ENCODE assay signal across 8 cellular contexts in the genomic region with DNA sequence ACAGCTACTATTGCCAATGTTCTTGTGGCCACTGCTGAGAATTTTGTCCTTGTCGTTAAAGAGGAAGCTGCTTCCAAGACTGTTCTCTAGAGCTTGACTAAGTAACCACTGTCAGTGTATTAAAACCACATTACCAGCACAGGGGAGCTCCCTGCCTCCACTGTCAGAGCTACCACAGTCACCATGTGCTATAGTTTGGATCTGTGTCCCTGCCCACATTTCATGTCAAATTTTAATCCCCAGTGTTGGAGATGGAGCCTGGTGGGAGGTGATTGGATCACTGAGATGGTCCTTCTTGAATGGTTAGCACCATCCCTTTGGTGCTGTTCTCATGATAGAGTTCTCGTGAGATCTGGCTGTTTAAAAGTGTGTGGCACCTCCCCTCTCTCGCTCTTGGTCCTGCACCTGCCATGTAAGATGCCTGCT. TPM values are rescaled to one million over a fixed set of nuclear protein-coding genes. Genes with fewer than 3 reads are reported as not detected.
A peak's percentile ranks its signal among the peaks of the same experiment; 100 is the strongest.
DNase-seq lines count a peak whose midpoint lies in the region; ATAC-seq and TF ChIP-seq lines count a peak whose summit lies in the region.

No MANE protein-coding gene starts in this region.

- no peaks in the 10 kb centered on the region for H3K4me1 ChIP-seq in ascending aorta

- H3K4me3 Mint-ChIP-seq in activated CD8-positive, alpha-beta T cell treated with anti-CD3 and anti-CD28 coated beads, Interleukin-2, amount 10 ng/mL, durations not matched to agents 7 days and 5 days = no peak overlapping the region
- H3K4me3 Mint-ChIP-seq in stimulated activated naive B cell treated with anti-CD40 and anti-IgM and Interleukin-4, amounts not matched to agents 10 μg/mL and 1 μg/mL and 100 μg/mL, for 72 hours = peak overlapping the region; percentile 2 to 11

- H3K36me3 ChIP-seq in ascending aorta = no peaks in the 10 kb centered on the region

- no peak overlapping the region for H3K4me3 ChIP-seq in ascending aorta

- intact Hi-C loops in ascending aorta (cut with DNase I) = no loop called here

- no peaks in the 10 kb centered on the region for H3K27me3 Mint-ChIP-seq in activated CD8-positive, alpha-beta T cell treated with anti-CD3 and anti-CD28 coated beads, Interleukin-2, amount 10 ng/mL, durations not matched to agents 7 days and 5 days (ENCODE audit: low read depth)
- no peaks in the 10 kb centered on the region for H3K27me3 Mint-ChIP-seq in stimulated activated naive B cell treated with anti-CD40 and anti-IgM and Interleukin-4, amounts not matched to agents 10 μg/mL and 1 μg/mL and 100 μg/mL, for 72 hours

- POLR2A ChIA-PET in activated CD8-positive, alpha-beta T cell treated with anti-CD3 and anti-CD28 coated beads, Interleukin-2, amount 10 ng/mL, durations not matched to agents 7 days and 5 days (lab: Charles Lee) = interaction anchor here (0.9 to 4.9 kb wide), 3 partner anchors 8 to 48 kb away, joined by 3 to 38 read pairs (median 4); a partner anchor contains a TSS

- peaks cover 6 to 18% of the 10 kb centered on the region in 2 donors for H3K9me3 ChIP-seq in ascending aorta

- H3K4me1 Mint-ChIP-seq in activated CD8-positive, alpha-beta T cell treated with anti-CD3 and anti-CD28 coated beads, Interleukin-2, amount 10 ng/mL, durations not matched to agents 7 days and 5 days (ENCODE audit: low read depth) = peaks cover 51% of the 10 kb centered on the region
- peaks cover 25 to 35% of the 10 kb centered on the region in 2 donors for H3K4me1 Mint-ChIP-seq in stimulated activated naive B cell treated with anti-CD40 and anti-IgM and Interleukin-4, amounts not matched to agents 10 μg/mL and 1 μg/mL and 100 μg/mL, for 72 hours

- H3K27ac Mint-ChIP-seq in activated CD8-positive, alpha-beta T cell treated with anti-CD3 and anti-CD28 coated beads, Interleukin-2, amount 10 ng/mL, durations not matched to agents 7 days and 5 days = peak overlapping the region; percentile 88
- peak overlapping the region; percentile 66 for H3K27ac Mint-ChIP-seq in stimulated activated naive B cell treated with anti-CD40 and anti-IgM and Interleukin-4, amounts not matched to agents 10 μg/mL and 1 μg/mL and 100 μg/mL, for 72 hours

- no peak overlapping the region for H3K27ac ChIP-seq in ascending aorta

- H3K9me3 Mint-ChIP-seq in activated CD8-positive, alpha-beta T cell treated with anti-CD3 and anti-CD28 coated beads, Interleukin-2, amount 10 ng/mL, durations not matched to agents 7 days and 5 days (ENCODE audit: insufficient read depth) = peaks cover 24% of the 10 kb centered on the region
- peaks cover 5 to 6% of the 10 kb centered on the region in 2 donors for H3K9me3 Mint-ChIP-seq in stimulated activated naive B cell treated with anti-CD40 and anti-IgM and Interleukin-4, amounts not matched to agents 10 μg/mL and 1 μg/mL and 100 μg/mL, for 72 hours

- CTCF ChIA-PET in activated CD8-positive, alpha-beta T cell treated with anti-CD3 and anti-CD28 coated beads, Interleukin-2, amount 10 ng/mL, durations not matched to agents 7 days and 5 days (lab: Charles Lee) = interaction anchor here (0.8 to 2.8 kb wide), 9 partner anchors 9 to 547 kb away, joined by 3 to 9 read pairs (median 4); no protein-coding TSS in a partner anchor

- H3K36me3 Mint-ChIP-seq in activated CD8-positive, alpha-beta T cell treated with anti-CD3 and anti-CD28 coated beads, Interleukin-2, amount 10 ng/mL, durations not matched to agents 7 days and 5 days (ENCODE audit: low read depth) = peaks cover 28% of the 10 kb centered on the region
- H3K36me3 Mint-ChIP-seq in stimulated activated naive B cell treated with anti-CD40 and anti-IgM and Interleukin-4, amounts not matched to agents 10 μg/mL and 1 μg/mL and 100 μg/mL, for 72 hours = peaks cover 6% of the 10 kb centered on the region in 2 donors

- H3K27me3 ChIP-seq in ascending aorta = no peaks in the 10 kb centered on the region

- peak; percentile 83 to 88 for ATAC-seq in activated CD4-positive, CD25-positive, alpha-beta regulatory T cell treated with anti-CD3 and anti-CD28 coated beads, Interleukin-2, amount 50 U/mL, for 24 hours
- peak; percentile 66 for ATAC-seq in HG03280 (IDR thresholded peaks at IDR 0.05; ENCODE audit: unreplicated experiment)
- ATAC-seq in activated CD8-positive, alpha-beta T cell treated with anti-CD3 and anti-CD28 coated beads, Interleukin-2, amount 10 ng/mL, durations not matched to agents 7 days and 5 days = peak; percentile 81
- peak; percentile 100 for ATAC-seq in stimulated activated naive B cell treated with anti-CD40 and anti-IgM and Interleukin-4, amounts not matched to agents 10 μg/mL and 1 μg/mL and 100 μg/mL, for 72 hours (replicated peaks)

- TF ChIP-seq CTCF in ascending aorta (IDR thresholded peaks at IDR 0.05) = no peak

- DNase-seq in activated CD4-positive, CD25-positive, alpha-beta regulatory T cell (lab: John Stamatoyannopoulos, UW) = no peak
- peak; percentile 70 for DNase-seq in activated CD8-positive, alpha-beta T cell treated with anti-CD3 and anti-CD28 coated beads, Interleukin-2, amount 10 ng/mL, durations not matched to agents 7 days and 5 days
- peak; percentile 54 for DNase-seq in stimulated activated naive B cell treated with anti-CD40 and anti-IgM and Interleukin-4, amounts not matched to agents 10 μg/mL and 1 μg/mL and 100 μg/mL, for 72 hours
- DNase-seq in Ammon's horn (ENCODE audit: low spot score) (no peak), NCI-H526 (lab: John Stamatoyannopoulos, UW) (no peak), ascending aorta (ENCODE audit: low spot score in 2 of 2) (no peak)

RNA-seq across cellular contexts. Expression of a gene that starts 23.2 kb away (rescaled TPM):
- 100 to 1,000 TPM; 256 to 268 TPM for total RNA-seq in activated CD8-positive, alpha-beta T cell treated with anti-CD3 and anti-CD28 coated beads, Interleukin-2, amount 10 ng/mL, durations not matched to agents 7 days and 5 days
- 140 TPM for total RNA-seq in ascending aorta

Comparison
In these comparisons a context has a peak if more than half of its experiments do, and no peak if none do; other contexts are left out.
1. DNase-seq: peak in activated CD8-positive, alpha-beta T cell treated with anti-CD3 and anti-CD28 coated beads, Interleukin-2, amount 10 ng/mL, durations not matched to agents 7 days and 5 days (single experiment) and stimulated activated naive B cell treated with anti-CD40 and anti-IgM and Interleukin-4, amounts not matched to agents 10 μg/mL and 1 μg/mL and 100 μg/mL, for 72 hours (single experiment); none in activated CD4-positive, CD25-positive, alpha-beta regulatory T cell (0 of 4), Ammon's horn (single experiment), NCI-H526 (0 of 2) and ascending aorta (0 of 2).
2. Peak in every context shown above with its lines, with median percentiles within 50 percentile points of each other: ATAC-seq.